ENCODE assay signal across 8 cellular contexts in genomic region chr16:22510591-22510990, GRCh38. TPM values are rescaled to one million over a fixed set of nuclear protein-coding genes. Genes with fewer than 3 reads are reported as not detected.
DNase-seq lines count a peak whose midpoint lies in the region; ATAC-seq, FAIRE-seq and TF ChIP-seq lines count a peak whose summit lies in the region.
"Not testable (repeated sequence)": the region's sequence is repeated elsewhere in the genome, so short reads cannot be mapped to it uniquely, and the experiment has no call there.

Gene NPIPB5 (plus strand): TSS chr16:22510891. CDS start chr16:22513802, 2,911 bp downstream.

- H3K9ac ChIP-seq in endothelial cell of umbilical vein (replicated peaks; ENCODE audit: extremely low read depth, insufficient read depth, low read length) = not testable (repeated sequence)

- not testable (repeated sequence) for DNase-seq in G401 (ENCODE audit: low spot score); T-cell; activated naive CD8-positive, alpha-beta T cell treated with anti-CD3 and anti-CD28 coated beads, Interleukin-2, amount 10 ng/mL, durations not matched to agents 7 days and 5 days; endothelial cell of umbilical vein (ENCODE audit: low read depth, low spot score); left ventricle myocardium superior; mucosa of gallbladder (ENCODE audit: low spot score); sciatic nerve (ENCODE audit: low spot score); uterus

- dilution Hi-C loops in endothelial cell of umbilical vein (cut with MboI; ENCODE audit: extremely low pct_ligation_motif_present, low sequenced_read_pairs) = not testable (repeated sequence)

- not testable (repeated sequence) for H3K36me3 ChIP-seq in endothelial cell of umbilical vein (ENCODE audit: control insufficient read depth in 2 of 2, extremely low read depth in 1 of 2, insufficient read depth in 2 of 2, low read length in 2 of 2); uterus

- ATAC-seq in T-cell (replicated peaks in 1 of 4); activated naive CD8-positive, alpha-beta T cell treated with anti-CD3 and anti-CD28 coated beads, Interleukin-2, amount 10 ng/mL, durations not matched to agents 7 days and 5 days (ENCODE audit: low read depth); left ventricle myocardium superior; sciatic nerve: not testable (repeated sequence)

- CTCF ChIA-PET in T-cell (lab: Charles Lee); endothelial cell of umbilical vein (lab: Charles Lee): not testable (repeated sequence)

- not testable (repeated sequence) for TF ChIP-seq CTCF in endothelial cell of umbilical vein (IDR thresholded peaks at IDR 0.05; ENCODE audit: extremely low read depth in 1 of 2, insufficient read depth in 1 of 2, low read depth in 1 of 2, low read length in 2 of 2); uterus (IDR thresholded peaks at IDR 0.05)

- not testable (repeated sequence) for H3K4me1 ChIP-seq in endothelial cell of umbilical vein (ENCODE audit: control insufficient read depth, extremely low read depth, insufficient read depth, low read length); uterus

- POLR2A ChIA-PET in T-cell (lab: Charles Lee); activated naive CD8-positive, alpha-beta T cell treated with anti-CD3 and anti-CD28 coated beads, Interleukin-2, amount 10 ng/mL, durations not matched to agents 7 days and 5 days (lab: Charles Lee); endothelial cell of umbilical vein (lab: Charles Lee): not testable (repeated sequence)

- not testable (repeated sequence) for H3K4me1 Mint-ChIP-seq in T-cell; activated naive CD8-positive, alpha-beta T cell treated with anti-CD3 and anti-CD28 coated beads, Interleukin-2, amount 10 ng/mL, durations not matched to agents 7 days and 5 days

- H3K9me3 ChIP-seq in endothelial cell of umbilical vein (replicated peaks; ENCODE audit: control insufficient read depth, insufficient read depth, low read length); uterus: not testable (repeated sequence)

- not testable (repeated sequence) for H3K27me3 Mint-ChIP-seq in T-cell; activated naive CD8-positive, alpha-beta T cell treated with anti-CD3 and anti-CD28 coated beads, Interleukin-2, amount 10 ng/mL, durations not matched to agents 7 days and 5 days

- not testable (repeated sequence) for FAIRE-seq in endothelial cell of umbilical vein (lab: Jason Lieb, UNC)

- H3K27me3 ChIP-seq in endothelial cell of umbilical vein (ENCODE audit: control insufficient read depth in 2 of 2, insufficient read depth in 2 of 2, low read length in 2 of 2); uterus: not testable (repeated sequence)

- intact Hi-C loops in endothelial cell of umbilical vein (cut with micrococcal nuclease); left ventricle myocardium superior (cut with micrococcal nuclease); sciatic nerve (cut with DNase I); uterus (cut with DNase I; ENCODE audit: low total_unique reads): not testable (repeated sequence)

- BruUV-seq in endothelial cell of umbilical vein (replicated peaks; lab: Mats Ljungman, UMichigan) = not testable (repeated sequence)

- in situ Hi-C loops in G401 (cut with HindIII; ENCODE audit: low sequenced_read_pairs) = not testable (repeated sequence)

- H3K4me3 Mint-ChIP-seq in T-cell; activated naive CD8-positive, alpha-beta T cell treated with anti-CD3 and anti-CD28 coated beads, Interleukin-2, amount 10 ng/mL, durations not matched to agents 7 days and 5 days: not testable (repeated sequence)

- H3K9me3 Mint-ChIP-seq in T-cell; activated naive CD8-positive, alpha-beta T cell treated with anti-CD3 and anti-CD28 coated beads, Interleukin-2, amount 10 ng/mL, durations not matched to agents 7 days and 5 days: not testable (repeated sequence)

- not testable (repeated sequence) for H3K79me2 ChIP-seq in endothelial cell of umbilical vein (ENCODE audit: control insufficient read depth, insufficient read depth, low read length)

- not testable (repeated sequence) for H3K4me3 ChIP-seq in endothelial cell of umbilical vein (replicated peaks in 1 of 3; ENCODE audit: insufficient read depth in 1 of 3, low read depth in 1 of 3, low read length in 3 of 3); uterus

- TF ChIP-seq POLR2A in endothelial cell of umbilical vein (IDR thresholded peaks at IDR 0.05; ENCODE audit: low read depth, low read length); uterus (IDR thresholded peaks at IDR 0.05): not testable (repeated sequence)

- not testable (repeated sequence) for H3K4me2 ChIP-seq in endothelial cell of umbilical vein (ENCODE audit: insufficient read depth, low read length)

- not testable (repeated sequence) for H3K27ac Mint-ChIP-seq in T-cell; activated naive CD8-positive, alpha-beta T cell treated with anti-CD3 and anti-CD28 coated beads, Interleukin-2, amount 10 ng/mL, durations not matched to agents 7 days and 5 days

- not testable (repeated sequence) for H3K36me3 Mint-ChIP-seq in T-cell; activated naive CD8-positive, alpha-beta T cell treated with anti-CD3 and anti-CD28 coated beads, Interleukin-2, amount 10 ng/mL, durations not matched to agents 7 days and 5 days

- H2AFZ ChIP-seq in endothelial cell of umbilical vein (ENCODE audit: low read depth, low read length) = not testable (repeated sequence)

- H3K27ac ChIP-seq in endothelial cell of umbilical vein (ENCODE audit: insufficient read depth, low read depth, low read length); uterus: not testable (repeated sequence)

- H4K20me1 ChIP-seq in endothelial cell of umbilical vein (replicated peaks; ENCODE audit: control insufficient read depth, extremely low read depth, insufficient read depth, low read length) = not testable (repeated sequence)

- not testable (repeated sequence) for H3K9me1 ChIP-seq in endothelial cell of umbilical vein (replicated peaks; ENCODE audit: control insufficient read depth, extremely low read depth, insufficient read depth, low read length)

RNA-seq across cellular contexts. Expression of gene NPIPB5, which starts in this region (rescaled TPM):
- 10.7 and 19.4 TPM in 2 replicates for total RNA-seq in G401 (2014; rRNA removed; shearing (Covaris generic))
- total RNA-seq in T-cell (100 to 1,000 TPM; 268 to 576 (median 332) TPM), endothelial cell of umbilical vein (278 and 325 TPM in 2 replicates), left ventricle myocardium superior (30.5 TPM), mucosa of gallbladder (134 TPM), sciatic nerve (320 TPM), uterus (100 to 1,000 TPM in 2 of 4 donors, 10 to 100 TPM in 2; 40.3 to 527 (median 150) TPM)
- 100 to 1,000 TPM; 332 to 356 TPM for total RNA-seq in activated naive CD8-positive, alpha-beta T cell treated with anti-CD3 and anti-CD28 coated beads, Interleukin-2, amount 10 ng/mL, durations not matched to agents 7 days and 5 days
- polyA plus RNA-seq in endothelial cell of umbilical vein = 113 and 120 TPM in 2 replicates
- polyA plus RNA-seq in endothelial cell of umbilical vein (2011; cell fraction: cytosol; rRNA removed) = 21.2 and 29.0 TPM in 2 replicates
- polyA plus RNA-seq in endothelial cell of umbilical vein (2011; cell fraction: nucleus; rRNA removed) = 511 and 558 TPM in 2 replicates
- polyA plus RNA-seq in endothelial cell of umbilical vein (2012) = 52.6 and 56.6 TPM in 2 replicates
- polyA minus RNA-seq in endothelial cell of umbilical vein = 153 and 319 TPM in 2 replicates
- polyA minus RNA-seq in endothelial cell of umbilical vein (2011; cell fraction: cytosol; rRNA and poly(A)+ RNA removed) = 24.4 TPM
- polyA minus RNA-seq in endothelial cell of umbilical vein (2011; cell fraction: nucleus; rRNA and poly(A)+ RNA removed) = 487 and 619 TPM in 2 replicates
